In the genomic region with DNA sequence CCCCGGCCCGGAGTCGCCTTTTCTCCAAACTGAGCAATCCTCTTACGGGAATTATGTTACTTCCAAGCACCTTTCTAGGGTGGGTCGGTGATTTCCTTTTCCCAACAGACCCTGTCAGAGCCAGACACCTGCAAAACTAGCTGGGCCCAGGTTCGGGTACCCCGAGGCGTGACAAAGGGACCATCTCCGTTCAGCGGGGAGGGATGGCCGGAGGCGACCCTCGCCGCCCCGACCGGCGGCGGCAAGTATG, we compare ENCODE assay signal across 8 cellular contexts. TPM values are rescaled to one million over a fixed set of nuclear protein-coding genes. Genes with fewer than 3 reads are reported as not detected.
DNase-seq lines count a peak whose midpoint lies in the region; ATAC-seq lines count a peak whose summit lies in the region.

No MANE protein-coding gene starts in this region.

- H3K36me3 Mint-ChIP-seq in activated CD4-positive, alpha-beta T cell treated with anti-CD3 and anti-CD28 coated beads for 36 hours (ENCODE audit: low read depth), result peaks cover 29% of the 10 kb centered on the region
- peaks cover 23% of the 10 kb centered on the region for H3K36me3 Mint-ChIP-seq in activated T-helper 1 cell treated with anti-CD3 and anti-CD28 coated beads, Interleukin-12 subunit alpha, Interleukin-12 subunit beta, Interleukin-2, Interleukin-4 antibody, amounts not matched to agents 30 ng/mL and 10 ng/mL and 1 ng/mL, durations not matched to agents 14 hours and 24 hours and 36 hours (ENCODE audit: low read depth)

- no peaks in the 10 kb centered on the region for H3K9me3 Mint-ChIP-seq in activated CD4-positive, alpha-beta T cell treated with anti-CD3 and anti-CD28 coated beads for 36 hours (ENCODE audit: low read depth)
- no peaks in the 10 kb centered on the region for H3K9me3 Mint-ChIP-seq in activated T-helper 1 cell treated with anti-CD3 and anti-CD28 coated beads, Interleukin-12 subunit alpha, Interleukin-12 subunit beta, Interleukin-2, Interleukin-4 antibody, amounts not matched to agents 30 ng/mL and 10 ng/mL and 1 ng/mL, durations not matched to agents 14 hours and 24 hours and 36 hours

- intact Hi-C loops in activated CD4-positive, alpha-beta T cell treated with anti-CD3 and anti-CD28 coated beads for 36 hours (cut with DNase I, micrococcal nuclease), result loop anchor here (1.0 to 5.0 kb wide), 13 partner anchors 11 to 585 kb away; a partner anchor contains a TSS
- intact Hi-C loops in activated T-helper 1 cell treated with anti-CD3 and anti-CD28 coated beads, Interleukin-12 subunit alpha, Interleukin-12 subunit beta, Interleukin-2, Interleukin-4 antibody, amounts not matched to agents 30 ng/mL and 10 ng/mL and 1 ng/mL, durations not matched to agents 14 hours and 24 hours and 36 hours (cut with micrococcal nuclease), result loop anchor here (1.0 to 10.0 kb wide), 11 partner anchors 11 to 342 kb away; a partner anchor contains a TSS

- no peak for DNase-seq in activated CD4-positive, alpha-beta T cell treated with anti-CD3 and anti-CD28 coated beads for 36 hours
- no peak for DNase-seq in activated CD4-positive, alpha-beta T cell treated with anti-CD3 and anti-CD28 coated beads, Interleukin-2, amount 50 U/mL, for 48 hours
- DNase-seq in activated T-helper 1 cell treated with anti-CD3 and anti-CD28 coated beads, Interleukin-12 subunit alpha, Interleukin-12 subunit beta, Interleukin-2, Interleukin-4 antibody, amounts not matched to agents 30 ng/mL and 10 ng/mL and 1 ng/mL, durations not matched to agents 14 hours and 24 hours and 36 hours (ENCODE audit: low spot score), result no peak
- DNase-seq in NCI-H446 (lab: John Stamatoyannopoulos, UW), result no peak
- DNase-seq in hepatic stellate cell (ENCODE audit: low spot score), result no peak

- peak overlapping the region; percentile 83 for H3K4me3 ChIP-seq in iPS-18c (ENCODE audit: insufficient read depth, low read depth, low read length)
- peak overlapping the region; percentile 76 to 91 (median 87) for H3K4me3 ChIP-seq in subcutaneous abdominal adipose tissue (ENCODE audit: low read depth in 1 of 5, low read length in 5 of 5)

- peak overlapping the region; percentile 74 for H3K27ac ChIP-seq in subcutaneous abdominal adipose tissue (ENCODE audit: low read depth, low read length)

- H3K36me3 ChIP-seq in subcutaneous abdominal adipose tissue (ENCODE audit: control insufficient read depth in 5 of 5, insufficient read depth in 5 of 5, low read length in 5 of 5), result peaks cover 0 to 9% (median 4%) of the 10 kb centered on the region in 5 donors

- H3K27me3 Mint-ChIP-seq in activated CD4-positive, alpha-beta T cell treated with anti-CD3 and anti-CD28 coated beads for 36 hours, result no peaks in the 10 kb centered on the region
- no peaks in the 10 kb centered on the region for H3K27me3 Mint-ChIP-seq in activated T-helper 1 cell treated with anti-CD3 and anti-CD28 coated beads, Interleukin-12 subunit alpha, Interleukin-12 subunit beta, Interleukin-2, Interleukin-4 antibody, amounts not matched to agents 30 ng/mL and 10 ng/mL and 1 ng/mL, durations not matched to agents 14 hours and 24 hours and 36 hours (ENCODE audit: insufficient read depth)

- POLR2A ChIA-PET in activated CD4-positive, alpha-beta T cell treated with anti-CD3 and anti-CD28 coated beads for 36 hours (lab: Charles Lee), result interaction anchor here (0.8 to 2.2 kb wide), 8 partner anchors 9 to 246 kb away, joined by 3 to 8 read pairs (median 4); a partner anchor contains a TSS

- H3K4me1 ChIP-seq in subcutaneous abdominal adipose tissue (ENCODE audit: control insufficient read depth in 5 of 5, insufficient read depth in 5 of 5, low read length in 5 of 5), result peaks cover 2 to 53% (median 45%) of the 10 kb centered on the region in 5 donors

- CTCF ChIA-PET in activated CD4-positive, alpha-beta T cell treated with anti-CD3 and anti-CD28 coated beads for 36 hours (lab: Charles Lee), result interaction anchor here (0.8 to 4.9 kb wide), 10 partner anchors 11 to 171 kb away, joined by 3 to 69 read pairs (median 4); a partner anchor contains a TSS

- H3K27me3 ChIP-seq in subcutaneous abdominal adipose tissue (ENCODE audit: control insufficient read depth in 5 of 5, insufficient read depth in 4 of 5, low read length in 5 of 5), result peaks cover 0 to 2% (median 0%) of the 10 kb centered on the region in 5 donors

- peak overlapping the region; percentile 89 for H3K27ac Mint-ChIP-seq in activated CD4-positive, alpha-beta T cell treated with anti-CD3 and anti-CD28 coated beads for 36 hours
- H3K27ac Mint-ChIP-seq in activated T-helper 1 cell treated with anti-CD3 and anti-CD28 coated beads, Interleukin-12 subunit alpha, Interleukin-12 subunit beta, Interleukin-2, Interleukin-4 antibody, amounts not matched to agents 30 ng/mL and 10 ng/mL and 1 ng/mL, durations not matched to agents 14 hours and 24 hours and 36 hours, result peak overlapping the region; percentile 75

- H3K9me3 ChIP-seq in iPS-18c (ENCODE audit: control insufficient read depth, insufficient read depth, low read length) (no peaks in the 10 kb centered on the region), subcutaneous abdominal adipose tissue (ENCODE audit: control insufficient read depth in 5 of 5, low read length in 5 of 5) (no peaks in the 10 kb centered on the region)

- H3K9ac ChIP-seq in subcutaneous abdominal adipose tissue (ENCODE audit: low read length in 5 of 5), result peak overlapping the region; percentile 59 to 98 (median 93)

- peak overlapping the region; percentile 83 for H3K4me3 Mint-ChIP-seq in activated CD4-positive, alpha-beta T cell treated with anti-CD3 and anti-CD28 coated beads for 36 hours
- H3K4me3 Mint-ChIP-seq in activated T-helper 1 cell treated with anti-CD3 and anti-CD28 coated beads, Interleukin-12 subunit alpha, Interleukin-12 subunit beta, Interleukin-2, Interleukin-4 antibody, amounts not matched to agents 30 ng/mL and 10 ng/mL and 1 ng/mL, durations not matched to agents 14 hours and 24 hours and 36 hours, result peak overlapping the region; percentile 86

- H3K4me1 Mint-ChIP-seq in activated CD4-positive, alpha-beta T cell treated with anti-CD3 and anti-CD28 coated beads for 36 hours, result peaks cover 33% of the 10 kb centered on the region
- H3K4me1 Mint-ChIP-seq in activated T-helper 1 cell treated with anti-CD3 and anti-CD28 coated beads, Interleukin-12 subunit alpha, Interleukin-12 subunit beta, Interleukin-2, Interleukin-4 antibody, amounts not matched to agents 30 ng/mL and 10 ng/mL and 1 ng/mL, durations not matched to agents 14 hours and 24 hours and 36 hours (ENCODE audit: low read depth), result peaks cover 48% of the 10 kb centered on the region

- no peak for ATAC-seq in activated CD4-positive, alpha-beta T cell treated with anti-CD3 and anti-CD28 coated beads for 36 hours
- ATAC-seq in GM21737 (IDR thresholded peaks at IDR 0.05; ENCODE audit: unreplicated experiment), result no peak

RNA-seq across cellular contexts. Expression of a gene that starts 0.4 kb away (rescaled TPM):
- 100 to 1,000 TPM; 286 to 328 TPM for total RNA-seq in activated CD4-positive, alpha-beta T cell treated with anti-CD3 and anti-CD28 coated beads for 36 hours
- 374 and 393 TPM in 2 replicates for total RNA-seq in activated T-helper 1 cell treated with anti-CD3 and anti-CD28 coated beads, Interleukin-12 subunit alpha, Interleukin-12 subunit beta, Interleukin-2, Interleukin-4 antibody, amounts not matched to agents 30 ng/mL and 10 ng/mL and 1 ng/mL, durations not matched to agents 14 hours and 24 hours and 36 hours

RNA-seq across cellular contexts. Expression of a gene that starts 51.0 kb away (rescaled TPM):
- total RNA-seq in activated CD4-positive, alpha-beta T cell treated with anti-CD3 and anti-CD28 coated beads for 36 hours, result not detected
- total RNA-seq in activated T-helper 1 cell treated with anti-CD3 and anti-CD28 coated beads, Interleukin-12 subunit alpha, Interleukin-12 subunit beta, Interleukin-2, Interleukin-4 antibody, amounts not matched to agents 30 ng/mL and 10 ng/mL and 1 ng/mL, durations not matched to agents 14 hours and 24 hours and 36 hours, result not detected in 2 replicates
